ENCODE assay signal across 14 cellular contexts in genomic region chr2:225120175-225120574, GRCh38.
DNase-seq lines count a peak whose midpoint lies in the region; ATAC-seq and TF ChIP-seq lines count a peak whose summit lies in the region.
"Had no signal": no experiment of that assay in that cellular context is flagged by ENCODE, and none has a peak within 500 bp of the region (broad histone marks: within the 10 kb centered on the region; RNA-seq: fewer than 3 reads in every experiment).

No MANE protein-coding gene starts in this region.

- no peak overlapping the region for H3K4me3 ChIP-seq in ACC112 (ENCODE audit: low read depth, low read length)
- H3K4me3 ChIP-seq in fibroblast of pulmonary artery (replicated peaks; ENCODE audit: low read depth, low read length): no peak overlapping the region

- TF ChIP-seq CTCF in fibroblast of pulmonary artery (IDR thresholded peaks at IDR 0.05; ENCODE audit: low read length, missing control alignments): no peak

- no peaks in the 10 kb centered on the region for H3K36me3 ChIP-seq in ACC112 (ENCODE audit: insufficient read depth, low read length)

- peak overlapping the region; percentile 28 for H2AFZ ChIP-seq in ACC112 (ENCODE audit: low read length, unreplicated experiment)

- DNase-seq in H4 (ENCODE audit: low spot score) (peak; percentile 77), RPMI7951 (ENCODE audit: low read depth) (peak; percentile 92), fibroblast of pulmonary artery (ENCODE audit: low read depth) (peak; percentile 15), NCI-H526 (lab: John Stamatoyannopoulos, UW) (no peak), left colon (no peak)
- no peak for DNase-seq in activated effector memory CD4-positive, alpha-beta T cell treated with anti-CD3 and anti-CD28 coated beads, Interleukin-2, amount 50 U/mL, for 16 hours
- DNase-seq in activated CD4-positive, alpha-beta T cell treated with anti-CD3 and anti-CD28 coated beads, Interleukin-2, amount 50 U/mL, for 1 hour: no peak
- DNase-seq: activated CD8-positive, alpha-beta memory T cell treated with anti-CD3 and anti-CD28 coated beads, Interleukin-2, amount 10 ng/mL, durations not matched to agents 7 days and 5 days; activated naive CD8-positive, alpha-beta T cell treated with anti-CD3 and anti-CD28 coated beads for 36 hours; NCI-H187 treated with DMSO at 0.1 percent for 48 hours; OCI-M1; stimulated activated CD4-positive, alpha-beta T cell treated with anti-CD3 and anti-CD28 coated beads, Interleukin-4, amount 100 ng/mL, for 1 hour; stimulated activated naive B cell treated with anti-CD40 and anti-IgM and Interleukin-4, amounts not matched to agents 10 μg/mL and 1 μg/mL and 100 μg/mL, for 72 hours had no signal

- ATAC-seq in left colon: no peak
- ATAC-seq: activated CD8-positive, alpha-beta memory T cell treated with anti-CD3 and anti-CD28 coated beads, Interleukin-2, amount 10 ng/mL, durations not matched to agents 7 days and 5 days; stimulated activated naive B cell treated with anti-CD40 and anti-IgM and Interleukin-4, amounts not matched to agents 10 μg/mL and 1 μg/mL and 100 μg/mL, for 72 hours had no signal

- peaks cover 14% of the 10 kb centered on the region for H3K4me1 ChIP-seq in ACC112 (ENCODE audit: control insufficient read depth, insufficient read depth, low read length, unreplicated experiment)

- peak overlapping the region; percentile 42 for H3K27ac ChIP-seq in ACC112 (ENCODE audit: low read depth, low read length)

- H3K27me3 ChIP-seq in ACC112 (ENCODE audit: insufficient read depth, low read length): no peaks in the 10 kb centered on the region

- intact Hi-C loops in left colon (cut with DNase I, micrococcal nuclease): no loop called here

- H3K79me2 ChIP-seq in ACC112 (ENCODE audit: control insufficient read depth, insufficient read depth, low read length, unreplicated experiment): no peaks in the 10 kb centered on the region

Comparison
In these comparisons a context has a peak if more than half of its experiments do, and no peak if none do; other contexts are left out.
1. DNase-seq: peak in H4 (single experiment), RPMI7951 (single experiment) and fibroblast of pulmonary artery (single experiment); none in activated effector memory CD4-positive, alpha-beta T cell treated with anti-CD3 and anti-CD28 coated beads, Interleukin-2, amount 50 U/mL, for 16 hours (single experiment), NCI-H526 (0 of 2), left colon (0 of 2) and activated CD4-positive, alpha-beta T cell treated with anti-CD3 and anti-CD28 coated beads, Interleukin-2, amount 50 U/mL, for 1 hour (single experiment).